ENCODE assay signal across 29 cellular contexts in genomic region chr2:58535994-58536393, GRCh38.
"Had no signal": no experiment of that assay in that cellular context is flagged by ENCODE, and none has a peak within 500 bp of the region (broad histone marks: within the 10 kb centered on the region; RNA-seq: fewer than 3 reads in every experiment).

No MANE protein-coding gene starts in this region.

- H3K36me3 Mint-ChIP-seq: activated naive CD8-positive, alpha-beta T cell treated with anti-CD3 and anti-CD28 coated beads for 36 hours; immature natural killer cell; mesothelial cell of epicardium; naive thymus-derived CD4-positive, alpha-beta T cell; stimulated activated naive B cell treated with anti-CD40 and anti-IgM and Interleukin-4, amounts not matched to agents 10 μg/mL and 1 μg/mL and 100 μg/mL, for 72 hours had no signal

- H3K4me1 Mint-ChIP-seq: activated CD4-positive, alpha-beta T cell treated with anti-CD3 and anti-CD28 coated beads for 36 hours; activated naive CD8-positive, alpha-beta T cell treated with anti-CD3 and anti-CD28 coated beads for 36 hours; immature natural killer cell; naive thymus-derived CD4-positive, alpha-beta T cell; stimulated activated naive B cell treated with anti-CD40 and anti-IgM and Interleukin-4, amounts not matched to agents 10 μg/mL and 1 μg/mL and 100 μg/mL, for 72 hours had no signal

- H3K27me3 ChIP-seq: adrenal gland, body of pancreas, colonic mucosa, suprapubic skin, tibial artery, upper lobe of right lung had no signal

- H3K4me1 ChIP-seq: adrenal gland, body of pancreas, colonic mucosa, gastrocnemius medialis, parathyroid adenoma, psoas muscle, tibial artery had no signal

- H3K79me2 ChIP-seq: parathyroid adenoma had no signal

- FAIRE-seq: kidney had no signal

- H3K36me3 ChIP-seq: adrenal gland, cardiac muscle cell, colonic mucosa, gastrocnemius medialis, suprapubic skin, tibial artery, upper lobe of right lung had no signal

- H3K9me3 ChIP-seq: adrenal gland, body of pancreas, colonic mucosa, gastrocnemius medialis, psoas muscle, suprapubic skin, tibial artery, upper lobe of right lung had no signal

- ATAC-seq: activated CD4-positive, alpha-beta T cell treated with anti-CD3 and anti-CD28 coated beads for 36 hours; body of pancreas; gastrocnemius medialis; left colon; naive thymus-derived CD4-positive, alpha-beta T cell; psoas muscle; stimulated activated naive B cell treated with anti-CD40 and anti-IgM and Interleukin-4, amounts not matched to agents 10 μg/mL and 1 μg/mL and 100 μg/mL, for 72 hours; upper lobe of right lung had no signal

- H2AFZ ChIP-seq: parathyroid adenoma had no signal

- DNase-seq: activated CD4-positive, alpha-beta T cell treated with anti-CD3 and anti-CD28 coated beads for 36 hours; activated CD4-positive, CD25-positive, alpha-beta regulatory T cell; activated effector memory CD4-positive, alpha-beta T cell treated with Interleukin-2 at 50 U/mL for 16 hours; activated naive CD4-positive, alpha-beta T cell treated with anti-CD3 and anti-CD28 coated beads for 36 hours; activated naive CD8-positive, alpha-beta T cell treated with anti-CD3 and anti-CD28 coated beads for 36 hours; activated T-cell treated with anti-CD3 and anti-CD28 coated beads for 4 hours; adrenal gland; aorta; body of pancreas; cerebellar nuclear complex; colonic mucosa; effector CD8-positive, alpha-beta T cell; gastrocnemius medialis; glutamatergic neuron; immature natural killer cell; kidney; left colon; mammary epithelial cell; naive thymus-derived CD4-positive, alpha-beta T cell; psoas muscle; stimulated activated CD4-positive, alpha-beta T cell treated with anti-CD3 and anti-CD28 coated beads, Interleukin-15, amount 100 ng/mL, for 24 hours; stimulated activated CD4-positive, alpha-beta T cell treated with anti-CD3 and anti-CD28 coated beads, Interleukin-2, amount 100 ng/mL, for 24 hours; stimulated activated naive B cell treated with anti-CD40 and anti-IgM and Interleukin-4, amounts not matched to agents 10 μg/mL and 1 μg/mL and 100 μg/mL, for 72 hours; tibial artery; upper lobe of right lung had no signal

- H3K27me3 Mint-ChIP-seq: activated naive CD8-positive, alpha-beta T cell treated with anti-CD3 and anti-CD28 coated beads for 36 hours had no signal

- H3K4me3 ChIP-seq: adrenal gland, body of pancreas, cardiac muscle cell, colonic mucosa, gastrocnemius medialis, psoas muscle, suprapubic skin, tibial artery, upper lobe of right lung had no signal

- H3K9ac ChIP-seq: parathyroid adenoma had no signal

- H3K27ac Mint-ChIP-seq: activated CD4-positive, alpha-beta T cell treated with anti-CD3 and anti-CD28 coated beads for 36 hours; activated naive CD4-positive, alpha-beta T cell treated with anti-CD3 and anti-CD28 coated beads for 36 hours; activated naive CD8-positive, alpha-beta T cell treated with anti-CD3 and anti-CD28 coated beads for 36 hours; immature natural killer cell; mesothelial cell of epicardium; naive thymus-derived CD4-positive, alpha-beta T cell; stimulated activated naive B cell treated with anti-CD40 and anti-IgM and Interleukin-4, amounts not matched to agents 10 μg/mL and 1 μg/mL and 100 μg/mL, for 72 hours had no signal

- H3K27ac ChIP-seq: adrenal gland, body of pancreas, cardiac muscle cell, colonic mucosa, gastrocnemius medialis, parathyroid adenoma, psoas muscle, suprapubic skin, tibial artery, upper lobe of right lung had no signal

- H3K4me3 Mint-ChIP-seq: activated CD4-positive, alpha-beta T cell treated with anti-CD3 and anti-CD28 coated beads for 36 hours; activated naive CD4-positive, alpha-beta T cell treated with anti-CD3 and anti-CD28 coated beads for 36 hours; activated naive CD8-positive, alpha-beta T cell treated with anti-CD3 and anti-CD28 coated beads for 36 hours; immature natural killer cell; mesothelial cell of epicardium; naive thymus-derived CD4-positive, alpha-beta T cell; stimulated activated naive B cell treated with anti-CD40 and anti-IgM and Interleukin-4, amounts not matched to agents 10 μg/mL and 1 μg/mL and 100 μg/mL, for 72 hours had no signal

- H3K9me3 Mint-ChIP-seq: activated naive CD4-positive, alpha-beta T cell treated with anti-CD3 and anti-CD28 coated beads for 36 hours; activated naive CD8-positive, alpha-beta T cell treated with anti-CD3 and anti-CD28 coated beads for 36 hours; immature natural killer cell; mesothelial cell of epicardium; stimulated activated naive B cell treated with anti-CD40 and anti-IgM and Interleukin-4, amounts not matched to agents 10 μg/mL and 1 μg/mL and 100 μg/mL, for 72 hours had no signal
